In the genomic region with DNA sequence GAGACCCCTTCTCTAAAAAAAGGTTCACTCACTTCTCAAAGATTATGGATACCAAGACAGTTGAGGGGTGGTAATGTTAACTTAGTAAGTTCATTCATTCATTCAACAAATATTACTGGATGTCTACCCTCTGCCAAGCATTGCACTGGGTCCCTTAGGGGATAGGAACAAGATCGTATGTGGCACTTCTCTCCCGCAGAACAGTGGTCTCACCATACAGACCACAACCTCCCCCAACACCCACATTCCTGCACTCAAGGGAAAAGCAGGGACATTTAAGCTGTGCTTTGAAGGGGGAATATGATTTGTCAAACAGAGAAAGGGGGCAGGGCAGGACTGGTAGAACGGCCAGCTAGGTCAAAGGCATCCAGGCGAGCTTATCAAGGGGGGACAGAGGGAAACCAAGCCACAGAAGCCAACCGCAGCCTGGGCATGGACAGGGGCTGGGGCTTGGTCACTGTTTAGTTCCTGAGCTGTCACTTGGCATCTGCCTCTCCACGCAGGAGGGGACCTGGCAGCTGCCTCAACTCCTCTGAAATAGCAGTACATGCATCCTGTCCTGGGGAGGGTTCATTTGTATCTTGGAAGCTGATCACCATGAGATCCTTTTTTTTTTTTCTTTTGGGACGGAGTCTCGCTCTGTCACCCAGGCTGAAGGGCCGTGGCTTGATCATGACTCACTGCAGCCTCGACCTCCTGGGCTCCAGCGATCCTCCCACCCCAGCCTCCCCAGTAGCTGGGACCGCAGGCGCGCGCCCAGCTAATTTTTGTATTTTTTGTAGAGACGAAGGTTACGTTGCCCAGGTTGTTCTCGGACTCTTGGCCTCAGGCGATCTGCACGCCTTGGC, we compare ENCODE assay signal across 8 cellular contexts. TPM values are rescaled to one million over a fixed set of nuclear protein-coding genes. Genes with fewer than 3 reads are reported as not detected.
A peak's percentile ranks its signal among the peaks of the same experiment; 100 is the strongest.
DNase-seq lines count a peak whose midpoint lies in the region; ATAC-seq and TF ChIP-seq lines count a peak whose summit lies in the region.

No MANE protein-coding gene starts in this region.

- no peak overlapping the region for H3K27ac Mint-ChIP-seq in activated T-cell treated with anti-CD3 and anti-CD28 coated beads, Interleukin-2, amount 50 U/mL, for 24 hours
- H3K27ac Mint-ChIP-seq in activated CD8-positive, alpha-beta T cell treated with anti-CD3 and anti-CD28 coated beads for 36 hours: no peak overlapping the region

- no peak for TF ChIP-seq CTCF in activated CD8-positive, alpha-beta T cell treated with anti-CD3 and anti-CD28 coated beads for 36 hours (IDR thresholded peaks at IDR 0.05)
- TF ChIP-seq CTCF in tibial artery (IDR thresholded peaks at IDR 0.05): no peak

- no peaks in the 10 kb centered on the region for H3K9me3 Mint-ChIP-seq in activated T-cell treated with anti-CD3 and anti-CD28 coated beads, Interleukin-2, amount 50 U/mL, for 24 hours
- no peaks in the 10 kb centered on the region for H3K9me3 Mint-ChIP-seq in activated CD8-positive, alpha-beta T cell treated with anti-CD3 and anti-CD28 coated beads for 36 hours

- peak overlapping the region; percentile 61; the same call in 1 of the 2 replicates for H3K9ac ChIP-seq in iPS-20b (ENCODE audit: low read depth, low read length)

- peaks cover 31% of the 10 kb centered on the region for H3K27me3 Mint-ChIP-seq in activated T-cell treated with anti-CD3 and anti-CD28 coated beads, Interleukin-2, amount 50 U/mL, for 24 hours
- H3K27me3 Mint-ChIP-seq in activated CD8-positive, alpha-beta T cell treated with anti-CD3 and anti-CD28 coated beads for 36 hours: peaks cover 21% of the 10 kb centered on the region

- H3K36me3 Mint-ChIP-seq in activated T-cell treated with anti-CD3 and anti-CD28 coated beads, Interleukin-2, amount 50 U/mL, for 24 hours (ENCODE audit: low read depth): no peaks in the 10 kb centered on the region
- no peaks in the 10 kb centered on the region for H3K36me3 Mint-ChIP-seq in activated CD8-positive, alpha-beta T cell treated with anti-CD3 and anti-CD28 coated beads for 36 hours (ENCODE audit: low read depth)

- H3K4me3 ChIP-seq in iPS-20b (ENCODE audit: low read length): peak overlapping the region; percentile 78; the same call in 1 of the 2 replicates
- peak overlapping the region; percentile 64 to 93 for H3K4me3 ChIP-seq in tibial artery

- CTCF ChIA-PET in activated CD8-positive, alpha-beta T cell treated with anti-CD3 and anti-CD28 coated beads for 36 hours (lab: Charles Lee): interaction anchor here (1.3 to 5.0 kb wide), 2 partner anchors 13 to 113 kb away, joined by 10 to 23 read pairs; no protein-coding TSS in a partner anchor

- H3K27ac ChIP-seq in iPS-20b (ENCODE audit: low read length) (no peak overlapping the region), tibial artery (peak overlapping the region; percentile 63 to 75)

- H3K9me3 ChIP-seq in iPS-20b (ENCODE audit: insufficient read depth, low read depth, low read length): no peaks in the 10 kb centered on the region
- no peaks in the 10 kb centered on the region for H3K9me3 ChIP-seq in tibial artery

- intact Hi-C loops in activated CD8-positive, alpha-beta T cell treated with anti-CD3 and anti-CD28 coated beads for 36 hours (cut with micrococcal nuclease): loop anchor here (2.0 kb wide), 1 partner anchor 17 kb away; no protein-coding TSS in a partner anchor
- intact Hi-C loops in tibial artery (cut with DNase I; ENCODE audit: low total_unique reads): no loop called here

- H3K4me1 ChIP-seq in iPS-20b (ENCODE audit: insufficient read depth, low read length): peaks cover 22% of the 10 kb centered on the region; the same call in 1 of the 2 replicates
- H3K4me1 ChIP-seq in tibial artery: peaks cover 0 to 31% (median 19%) of the 10 kb centered on the region in 4 donors

- peaks cover 12% of the 10 kb centered on the region for H3K4me1 Mint-ChIP-seq in activated T-cell treated with anti-CD3 and anti-CD28 coated beads, Interleukin-2, amount 50 U/mL, for 24 hours (ENCODE audit: low read depth)
- peaks cover 12% of the 10 kb centered on the region for H3K4me1 Mint-ChIP-seq in activated CD8-positive, alpha-beta T cell treated with anti-CD3 and anti-CD28 coated beads for 36 hours (ENCODE audit: low read depth)

- POLR2A ChIA-PET in activated CD8-positive, alpha-beta T cell treated with anti-CD3 and anti-CD28 coated beads for 36 hours (lab: Charles Lee): interaction anchor here (0.6 to 1.0 kb wide), 2 partner anchors 14 to 22 kb away, joined by 3 read pairs; no protein-coding TSS in a partner anchor

- H3K27me3 ChIP-seq in iPS-20b (ENCODE audit: insufficient read depth, low read length) (peaks cover 31% of the 10 kb centered on the region), tibial artery (no peaks in the 10 kb centered on the region)

- DNase-seq in activated T-cell treated with anti-CD3 and anti-CD28 coated beads, Interleukin-2, amount 50 U/mL, for 24 hours: peak; percentile 35
- DNase-seq in activated T-cell treated with anti-CD3 and anti-CD28 coated beads for 4 hours (no peak), tibial artery (no peak), hepatic stellate cell (ENCODE audit: low spot score) (no peak), NCI-H2107 (lab: John Stamatoyannopoulos, UW) (no peak)
- peak; percentile 11 for DNase-seq in activated CD8-positive, alpha-beta T cell treated with anti-CD3 and anti-CD28 coated beads for 36 hours

- H3K36me3 ChIP-seq in iPS-20b (ENCODE audit: insufficient read depth, low read depth, low read length) (no peaks in the 10 kb centered on the region), tibial artery (no peaks in the 10 kb centered on the region)

- no peak for ATAC-seq in activated CD8-positive, alpha-beta T cell treated with anti-CD3 and anti-CD28 coated beads for 36 hours
- no peak for ATAC-seq in HG03469 (IDR thresholded peaks at IDR 0.05; ENCODE audit: unreplicated experiment)

- H3K4me3 Mint-ChIP-seq in activated T-cell treated with anti-CD3 and anti-CD28 coated beads, Interleukin-2, amount 50 U/mL, for 24 hours: peak overlapping the region; percentile 73
- H3K4me3 Mint-ChIP-seq in activated CD8-positive, alpha-beta T cell treated with anti-CD3 and anti-CD28 coated beads for 36 hours: peak overlapping the region; percentile 65

RNA-seq across cellular contexts. Expression of a gene that starts 0.9 kb away (rescaled TPM):
- 1 to 10 TPM; 1.3 to 1.4 TPM for total RNA-seq in activated CD8-positive, alpha-beta T cell treated with anti-CD3 and anti-CD28 coated beads for 36 hours

RNA-seq across cellular contexts. Expression of a gene that starts 34.1 kb away (rescaled TPM):
- total RNA-seq in activated CD8-positive, alpha-beta T cell treated with anti-CD3 and anti-CD28 coated beads for 36 hours: 10 to 100 TPM; 90.7 to 91.8 TPM

Comparison
In these comparisons a context has a peak if more than half of its experiments do, and no peak if none do; other contexts are left out.
1. DNase-seq: peak in activated T-cell treated with anti-CD3 and anti-CD28 coated beads, Interleukin-2, amount 50 U/mL, for 24 hours (single experiment) and activated CD8-positive, alpha-beta T cell treated with anti-CD3 and anti-CD28 coated beads for 36 hours (single experiment); none in activated T-cell treated with anti-CD3 and anti-CD28 coated beads for 4 hours (single experiment), tibial artery (0 of 2), hepatic stellate cell (single experiment) and NCI-H2107 (single experiment).